In the genomic region with DNA sequence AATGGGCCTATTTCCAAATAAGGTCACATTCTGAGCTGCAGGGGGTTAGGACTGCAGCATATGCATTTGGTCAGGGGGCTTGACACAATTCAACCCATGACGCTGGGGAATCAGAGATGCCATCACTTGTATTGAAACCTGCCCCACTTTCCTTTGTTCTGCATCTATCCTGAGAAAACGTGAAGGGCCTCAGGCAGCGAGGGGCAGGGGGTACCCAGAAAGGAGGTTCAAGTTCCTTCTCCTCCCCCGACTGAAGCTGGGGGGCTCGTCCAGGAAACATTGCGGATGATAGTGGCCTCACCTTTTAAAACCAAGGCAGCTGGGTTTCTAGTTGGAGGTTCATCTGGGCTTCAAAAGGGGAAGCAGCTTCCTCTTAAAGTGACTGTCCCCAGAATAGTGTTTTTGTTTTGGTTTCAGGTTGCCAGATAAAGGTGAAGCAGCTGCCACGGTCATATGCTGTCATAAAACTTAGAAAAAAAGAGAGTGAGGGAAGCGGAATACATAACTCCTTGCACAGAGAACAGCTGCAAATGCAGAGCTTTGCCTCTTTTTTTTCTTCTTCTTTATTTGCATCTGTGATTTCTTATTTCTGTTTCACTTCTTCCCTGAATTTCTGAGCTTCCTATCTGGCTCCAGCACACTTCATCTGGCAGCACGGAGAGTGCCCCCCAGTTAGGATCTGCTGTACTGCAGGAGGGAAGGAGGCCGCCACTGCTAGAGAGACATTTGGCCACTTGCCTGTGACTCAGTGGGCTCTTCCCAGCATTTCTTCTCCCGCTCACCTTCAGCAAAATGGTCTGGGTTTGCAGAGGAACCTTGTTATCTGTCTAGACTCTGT, we compare ENCODE assay signal across 13 cellular contexts.
A peak's percentile ranks its signal among the peaks of the same experiment; 100 is the strongest.
DNase-seq lines count a peak whose midpoint lies in the region; ATAC-seq, FAIRE-seq and TF ChIP-seq lines count a peak whose summit lies in the region.
"Had no signal": no experiment of that assay in that cellular context is flagged by ENCODE, and none has a peak within 500 bp of the region (broad histone marks: within the 10 kb centered on the region; RNA-seq: fewer than 3 reads in every experiment).

No MANE protein-coding gene starts in this region.

- no TSS peak for BruUV-seq in OCI-LY7 (replicated peaks; lab: Mats Ljungman, UMichigan)

- WGBS in small intestine, 3 donors: 44 to 61% (median 45%) methylated on average over 11 of the region's 11 CpGs

- no peaks in the 10 kb centered on the region for H3K9me2 ChIP-seq in OCI-LY7 (ENCODE audit: insufficient read depth, low read length)

- CTCF ChIA-PET in OCI-LY7 (lab: Charles Lee; ENCODE audit: unreplicated experiment): interaction anchor here (0.5 kb wide), 1 partner anchor 16 kb away, joined by 3 read pairs; no protein-coding TSS in a partner anchor

- H3K79me2 ChIP-seq in OCI-LY7 (ENCODE audit: insufficient read depth, low read depth, low read length): no peaks in the 10 kb centered on the region

- H2AFZ ChIP-seq in OCI-LY7 (ENCODE audit: low read length): peak overlapping the region; percentile 16; the same call in 1 of the 2 replicates

- H3K9me3 ChIP-seq in OCI-LY7 (ENCODE audit: low read length): no peaks in the 10 kb centered on the region
- no peaks in the 10 kb centered on the region for H3K9me3 ChIP-seq in small intestine (ENCODE audit: control insufficient read depth, low read depth)
- H3K9me3 ChIP-seq: BE2C had no signal

- DNase-seq in OCI-LY7 (ENCODE audit: low spot score): peak; percentile 89
- DNase-seq in activated CD4-positive, alpha-beta T cell treated with anti-CD3 and anti-CD28 coated beads for 1 hour: no peak
- DNase-seq in small intestine: no peak
- no peak for DNase-seq in NCI-H2081 treated with DMSO at 0.1 percent for 48 hours (lab: John Stamatoyannopoulos, UW)
- no peak for DNase-seq in T-helper 1 cell
- DNase-seq: activated T-cell treated with anti-CD3 and anti-CD28 coated beads, Interleukin-2, amount 50 U/mL, for 72 hours; BE2C; IMR-90; NCI-H510A treated with DMSO at 0.1 percent for 48 hours; T-helper 17 cell had no signal

- no peaks in the 10 kb centered on the region for H3K36me3 ChIP-seq in OCI-LY7 (ENCODE audit: insufficient read depth, low read length)
- H3K36me3 ChIP-seq in small intestine (ENCODE audit: control insufficient read depth in 2 of 2, insufficient read depth in 2 of 2, low read length in 2 of 2): no peaks in the 10 kb centered on the region
- H3K36me3 ChIP-seq: BE2C had no signal

- H3K27ac ChIP-seq in OCI-LY7 (ENCODE audit: low read depth, low read length, poor library complexity, severe bottlenecking): peak overlapping the region; percentile 87
- H3K27ac ChIP-seq in small intestine (ENCODE audit: low read depth in 1 of 2, low read length in 1 of 2): peak overlapping the region in 1 of 2 donors; percentile 52

- H4K20me1 ChIP-seq in OCI-LY7 (ENCODE audit: insufficient read depth, low read length): no peaks in the 10 kb centered on the region

- intact Hi-C loops in OCI-LY7 (cut with micrococcal nuclease; ENCODE audit: unreplicated experiment): loop anchor here (10.0 kb wide), 1 partner anchor 428 kb away; no protein-coding TSS in a partner anchor

- POLR2A ChIA-PET in OCI-LY7 (lab: Charles Lee): interaction anchor here (0.5 to 0.7 kb wide), 4 partner anchors 16 to 768 kb away, joined by 3 to 4 read pairs (median 3); no protein-coding TSS in a partner anchor

- TF ChIP-seq CTCF in GM12873 (IDR thresholded peaks at IDR 0.05; ENCODE audit: insufficient read depth, low read depth, low read length, missing control alignments): peak; percentile 42
- peak; percentile 66 for TF ChIP-seq CTCF in OCI-LY7 (conservative IDR thresholded peaks at IDR 0.05; ENCODE audit: low read length)

- ATAC-seq in GM19452 (IDR thresholded peaks at IDR 0.05; ENCODE audit: unreplicated experiment) (peak; percentile 81), HG02981 (IDR thresholded peaks at IDR 0.05; ENCODE audit: unreplicated experiment) (peak; percentile 73)
- ATAC-seq: activated T-cell treated with anti-CD3 and anti-CD28 coated beads, Interleukin-2, amount 50 U/mL, for 72 hours; T-helper 17 cell had no signal

- H3K4me2 ChIP-seq in OCI-LY7 (ENCODE audit: low read length): peak overlapping the region; percentile 60

- H3K4me1 ChIP-seq in OCI-LY7 (ENCODE audit: insufficient read depth, low read length, poor library complexity, severe bottlenecking): peaks cover 45% of the 10 kb centered on the region
- H3K4me1 ChIP-seq in small intestine (ENCODE audit: control insufficient read depth in 2 of 2, insufficient read depth in 1 of 2, low read depth in 1 of 2, low read length in 1 of 2): no peaks in the 10 kb centered on the region
- H3K4me1 ChIP-seq: BE2C had no signal

- H3K4me3 ChIP-seq in OCI-LY7 (ENCODE audit: low read depth, low read length, poor library complexity, severe bottlenecking) (peak overlapping the region; percentile 38), small intestine (ENCODE audit: low read depth in 1 of 2, low read length in 2 of 2) (no peak overlapping the region)

- FAIRE-seq in small intestine (lab: Jason Lieb, UNC): no peak

- H3K27me3 ChIP-seq in small intestine (ENCODE audit: control insufficient read depth in 2 of 2, insufficient read depth in 2 of 2, low read length in 2 of 2): no peaks in the 10 kb centered on the region
- H3K27me3 ChIP-seq: BE2C had no signal
